ENCODE assay signal across 20 cellular contexts in genomic region chr4:109179089-109179488, GRCh38.
DNase-seq lines count a peak whose midpoint lies in the region; ATAC-seq, FAIRE-seq and TF ChIP-seq lines count a peak whose summit lies in the region.
"Had no signal": no experiment of that assay in that cellular context is flagged by ENCODE, and none has a peak within 500 bp of the region (broad histone marks: within the 10 kb centered on the region; RNA-seq: fewer than 3 reads in every experiment).

No MANE protein-coding gene starts in this region.

- ATAC-seq in aorta (ENCODE audit: low FRiP score) (peak; percentile 46), HG02852 (IDR thresholded peaks at IDR 0.05; ENCODE audit: unreplicated experiment) (no peak)
- ATAC-seq: A549, GM23338, HCT116 had no signal

- no peaks in the 10 kb centered on the region for H3K9me3 Mint-ChIP-seq in nephron progenitor cell
- H3K9me3 Mint-ChIP-seq: CD4-positive, alpha-beta T cell; GM23338; HFFc6 had no signal

- WGBS in H1 (ENCODE audit: extremely low coverage in 1 of 2, insufficient coverage in 1 of 2, insufficient read length in 1 of 2, insufficient replicate concordance in 2 of 2, low coverage in 1 of 2, low lambda C conversion rate in 2 of 2, missing lambda C conversion rate in 1 of 2), 2 experiments: 99% methylated on average over 3 of the region's 3 CpGs; no CpG with 5 or more reads in 1 of the 2 experiments
- WGBS in aorta, 2 donors: 70 to 79% methylated on average over 3 of the region's 3 CpGs

- no peak overlapping the region for H2BK12ac ChIP-seq in H1 (ENCODE audit: low read depth, low read length)

- H3K4me3 Mint-ChIP-seq in nephron progenitor cell: no peak overlapping the region
- H3K4me3 Mint-ChIP-seq: CD4-positive, alpha-beta T cell; GM23338; HFFc6 had no signal

- no peak for FAIRE-seq in H1 (lab: Jason Lieb, UNC)
- FAIRE-seq: A549, D721Med, G401.6 had no signal

- H3K79me2 ChIP-seq in H1 (ENCODE audit: control insufficient read depth in 1 of 2, insufficient read depth in 2 of 2, low read length in 2 of 2): no peaks in the 10 kb centered on the region

- no peak for TF ChIP-seq RAD21 in H1 (IDR thresholded peaks at IDR 0.05 in 1 of 2, conservative IDR thresholded peaks at IDR 0.05 in 1 of 2; ENCODE audit: low read depth in 2 of 2, low read length in 2 of 2)

- no peaks in the 10 kb centered on the region for H3K23me2 ChIP-seq in H1 (ENCODE audit: low read depth, low read length)

- H2BK120ac ChIP-seq in H1 (replicated peaks; ENCODE audit: low read depth, low read length): peak overlapping the region; percentile 29

- H2AFZ ChIP-seq in H1 (ENCODE audit: low read length): no peak overlapping the region
- H2AFZ ChIP-seq: GM23338 had no signal

- H3K36me3 Mint-ChIP-seq in nephron progenitor cell (ENCODE audit: low read depth): no peaks in the 10 kb centered on the region

- no peak overlapping the region for H2BK5ac ChIP-seq in H1 (ENCODE audit: low read depth, low read length)

- TF ChIP-seq POLR2A in H1 (IDR thresholded peaks at IDR 0.05; ENCODE audit: control extremely low read depth in 1 of 2, low read depth in 2 of 2, low read length in 2 of 2): no peak

- no peak overlapping the region for H3K23ac ChIP-seq in H1 (ENCODE audit: insufficient read length)

- H3K36me3 ChIP-seq in H1 (ENCODE audit: control insufficient read depth in 2 of 4, insufficient read depth in 4 of 4, low read length in 3 of 4): no peaks in the 10 kb centered on the region; a peak in 1 of 8 replicates
- H3K36me3 ChIP-seq in aorta (ENCODE audit: control insufficient read depth in 1 of 2, insufficient read depth in 2 of 2, low read length in 1 of 2): no peaks in the 10 kb centered on the region

- H3K9ac ChIP-seq in H1 (replicated peaks in 1 of 4; ENCODE audit: extremely low read depth in 1 of 4, low read depth in 3 of 4, low read length in 3 of 4): no peak overlapping the region

- no peaks in the 10 kb centered on the region for H3K27me3 Mint-ChIP-seq in nephron progenitor cell (ENCODE audit: low read depth, poor library complexity)
- H3K27me3 Mint-ChIP-seq: CD4-positive, alpha-beta T cell had no signal

- peak overlapping the region; percentile 89 for H3K27ac Mint-ChIP-seq in nephron progenitor cell
- H3K27ac Mint-ChIP-seq: CD4-positive, alpha-beta T cell; GM23338; HFFc6 had no signal

- DNase-seq in NCI-H82 (lab: John Stamatoyannopoulos, UW) (peak; percentile 46), NCI-H82 treated with DMSO at 0.1 percent for 48 hours (lab: John Stamatoyannopoulos, UW; ENCODE audit: unreplicated experiment) (no peak), H1 (ENCODE audit: low read depth in 1 of 2, low spot score in 2 of 2) (no peak), nephron progenitor cell (no peak), aorta (no peak), OCI-M2 (lab: John Stamatoyannopoulos, UW; ENCODE audit: unreplicated experiment) (no peak), NCI-H187 (lab: John Stamatoyannopoulos, UW) (no peak)
- DNase-seq: AML-193; Caco-2; CD4-positive, alpha-beta T cell; H7; HFFc6 had no signal

- H3K4me2 ChIP-seq in H1 (ENCODE audit: insufficient read depth in 1 of 2, low read depth in 2 of 2, low read length in 2 of 2): no peak overlapping the region
- H3K4me2 ChIP-seq: A549, GM23338 had no signal

- TF ChIP-seq CTCF in H1 (IDR thresholded peaks at IDR 0.05; ENCODE audit: control extremely low read depth in 1 of 3, insufficient read depth in 1 of 3, low read depth in 1 of 3, low read length in 3 of 3): no peak
- TF ChIP-seq CTCF in nephron progenitor cell (IDR thresholded peaks at IDR 0.05): no peak

- no peak overlapping the region for H4K5ac ChIP-seq in H1 (ENCODE audit: insufficient read length, low read depth, low read length)

- no peak overlapping the region for H3K18ac ChIP-seq in H1 (ENCODE audit: extremely low read depth, low read length)

- H3K79me1 ChIP-seq in H1 (ENCODE audit: low read depth, low read length): no peaks in the 10 kb centered on the region

- no peak overlapping the region for H3K56ac ChIP-seq in H1 (replicated peaks; ENCODE audit: insufficient read length, low read depth, low read length)

- no peak overlapping the region for H2BK15ac ChIP-seq in H1 (ENCODE audit: low read length)

- H3K4me1 ChIP-seq in H1 (replicated peaks in 1 of 4; ENCODE audit: control insufficient read depth in 3 of 4, insufficient read depth in 4 of 4, low read length in 3 of 4) (peaks cover 0 to 3% (median 1%) of the 10 kb centered on the region in 4 experiments; a peak in 3 of 7 replicates), aorta (ENCODE audit: control insufficient read depth in 1 of 2, insufficient read depth in 2 of 2, low read length in 2 of 2) (no peaks in the 10 kb centered on the region)
- H3K4me1 ChIP-seq: A549, Caco-2 had no signal

- peaks cover 25% of the 10 kb centered on the region for H3K4me1 Mint-ChIP-seq in nephron progenitor cell

- no peaks in the 10 kb centered on the region for H3K27me3 ChIP-seq in H1 (replicated peaks in 1 of 4; ENCODE audit: control insufficient read depth in 3 of 4, extremely low read depth in 1 of 4, insufficient read depth in 3 of 4, low read length in 3 of 4)
- no peaks in the 10 kb centered on the region for H3K27me3 ChIP-seq in aorta (ENCODE audit: control insufficient read depth in 1 of 2, insufficient read depth in 2 of 2, low read length in 1 of 2)

- no peak for TF ChIP-seq EP300 in H1 (IDR thresholded peaks at IDR 0.05; ENCODE audit: borderline replicate concordance in 1 of 2, low read depth in 2 of 2, low read length in 2 of 2)

- intact Hi-C loops in aorta (cut with DNase I): no loop called here

- H3K14ac ChIP-seq in H1 (ENCODE audit: insufficient read length): no peak overlapping the region

- POLR2A ChIA-PET in H1 (lab: Charles Lee; ENCODE audit: partially characterized antibody): interaction anchor here (0.6 kb wide), 1 partner anchor 880 kb away, joined by 4 read pairs; no protein-coding TSS in a partner anchor

- H4K91ac ChIP-seq in H1 (replicated peaks; ENCODE audit: insufficient read length, low read length): no peak overlapping the region

- H2BK20ac ChIP-seq in H1 (ENCODE audit: low read length): no peak overlapping the region

- CTCF ChIA-PET in H1 (lab: Charles Lee; ENCODE audit: partially characterized antibody): interaction anchor here (0.8 to 1.2 kb wide), 2 partner anchors 12 to 121 kb away, joined by 3 to 4 read pairs; no protein-coding TSS in a partner anchor

- H3K9me3 ChIP-seq in H1 (ENCODE audit: insufficient read depth in 2 of 2, low read depth in 1 of 2, low read length in 1 of 2) (no peaks in the 10 kb centered on the region), aorta (ENCODE audit: control insufficient read depth, low read length) (peaks cover 1% of the 10 kb centered on the region)
- H3K9me3 ChIP-seq: A549, Caco-2 had no signal

- H4K20me1 ChIP-seq in H1 (replicated peaks in 1 of 2; ENCODE audit: control insufficient read depth in 1 of 2, insufficient read depth in 2 of 2, low read length in 2 of 2): no peaks in the 10 kb centered on the region

- no peak overlapping the region for H2AK5ac ChIP-seq in H1 (ENCODE audit: low read depth, low read length)

- H3K4me3 ChIP-seq in H1 (ENCODE audit: extremely low read depth in 1 of 4, insufficient read depth in 2 of 4, low read depth in 3 of 4, low read length in 4 of 4) (no peak overlapping the region), aorta (ENCODE audit: low read length in 2 of 2) (no peak overlapping the region)
- H3K4me3 ChIP-seq: A549, GM23338 had no signal

- H3K4ac ChIP-seq in H1 (replicated peaks; ENCODE audit: insufficient read length, low read depth, low read length): no peak overlapping the region

- H3K27ac ChIP-seq in H1 (ENCODE audit: low read depth, low read length): no peak overlapping the region
- H3K27ac ChIP-seq in aorta (ENCODE audit: low read depth in 1 of 2, low read length in 2 of 2): no peak overlapping the region
- H3K27ac ChIP-seq: 22Rv1, A549, C4-2B had no signal

- H4K8ac ChIP-seq in H1 (ENCODE audit: extremely low read depth, insufficient read depth, low read length): no peak overlapping the region

TF ChIP-seq in H1, 55 proteins besides CTCF, POLR2A, EP300 and RAD21 (continues in another document):
- TF ChIP-seq SAP30 (IDR thresholded peaks at IDR 0.05; ENCODE audit: insufficient read depth, insufficient replicate concordance, low read length) (no peak), SIX5 (IDR thresholded peaks at IDR 0.05; ENCODE audit: low read depth, low read length) (no peak), EGR1 (IDR thresholded peaks at IDR 0.05; ENCODE audit: borderline replicate concordance, low read depth, low read length) (no peak), PHF8 (conservative IDR thresholded peaks at IDR 0.05; ENCODE audit: low read depth, low read length) (no peak), EZH2 (IDR thresholded peaks at IDR 0.05; ENCODE audit: low read depth, low read length, severe bottlenecking) (no peak), ASH2L (IDR thresholded peaks at IDR 0.05; ENCODE audit: low read length) (no peak)
